1 cellular context compared by ENCODE assay signal in genomic region chr9:78997296-78997695, GRCh38.
TF ChIP-seq lines count a peak whose summit lies in the region.

No MANE protein-coding gene starts in this region.

TF ChIP-seq in WTC11, 78 proteins besides CTCF, POLR2A, EP300 and RAD21 (continued from another document):
- no peak for TF ChIP-seq ZMAT4 (CRISPR knock-in tag; IDR thresholded peaks at IDR 0.05)
- TF ChIP-seq ZBTB43 (CRISPR knock-in tag; IDR thresholded peaks at IDR 0.05) = no peak
- no peak for TF ChIP-seq PRDM15 (CRISPR knock-in tag; IDR thresholded peaks at IDR 0.05)
- TF ChIP-seq FOXK1 (CRISPR knock-in tag; IDR thresholded peaks at IDR 0.05) = no peak
- no peak for TF ChIP-seq OVOL2 (CRISPR knock-in tag; IDR thresholded peaks at IDR 0.05; ENCODE audit: borderline replicate concordance)
- no peak for TF ChIP-seq ATF3 (CRISPR knock-in tag; conservative IDR thresholded peaks at IDR 0.05)
- no peak for TF ChIP-seq ZNF138 (CRISPR knock-in tag; conservative IDR thresholded peaks at IDR 0.05)
- TF ChIP-seq ARID4B (CRISPR knock-in tag; IDR thresholded peaks at IDR 0.05; ENCODE audit: borderline replicate concordance) = no peak
- TF ChIP-seq ZNF425 (CRISPR knock-in tag; conservative IDR thresholded peaks at IDR 0.05) = no peak
- TF ChIP-seq CDX4 (CRISPR knock-in tag; IDR thresholded peaks at IDR 0.05; ENCODE audit: borderline replicate concordance) = no peak
- no peak for TF ChIP-seq E2F4 (CRISPR knock-in tag; IDR thresholded peaks at IDR 0.05; ENCODE audit: borderline replicate concordance, low read depth)
